2 cellular contexts compared by ENCODE assay signal in genomic region chr5:75660678-75661465, GRCh38.
TF ChIP-seq lines count a peak whose summit lies in the region.

No MANE protein-coding gene starts in this region.

TF ChIP-seq in IMR-90, 13 proteins besides CTCF, POLR2A, EP300 and RAD21:
- TF ChIP-seq CEBPB (IDR thresholded peaks at IDR 0.05; ENCODE audit: low read depth, low read length) = no peak
TF ChIP-seq in IMR-90: peak in this region for 0.

TF ChIP-seq in GM12878, 131 proteins besides CTCF, POLR2A, EP300 and RAD21:
- 0 out of 4 replicates have a peak, but pooled peaks of 1 of the 2 experiments have one; percentile 9 for TF ChIP-seq ETV6 (conservative IDR thresholded peaks at IDR 0.05 in 1 of 2, IDR thresholded peaks at IDR 0.05 in 1 of 2; ENCODE audit: borderline replicate concordance in 1 of 2, low read depth in 1 of 2)
- no peak for TF ChIP-seq NFXL1 (IDR thresholded peaks at IDR 0.05; ENCODE audit: borderline replicate concordance)
- 0 out of 4 replicates have a peak, but pooled peaks of 1 of the 2 experiments have one; percentile 36 for TF ChIP-seq CEBPB (IDR thresholded peaks at IDR 0.05; ENCODE audit: borderline replicate concordance in 1 of 2, low read depth in 2 of 2, low read length in 2 of 2)
- no peak for TF ChIP-seq TCF12 (IDR thresholded peaks at IDR 0.05; ENCODE audit: low read depth, low read length)
- TF ChIP-seq IKZF1 (conservative IDR thresholded peaks at IDR 0.05) = 0 out of 2 replicates have a peak, but pooled peaks have one; percentile 18
- TF ChIP-seq EED (IDR thresholded peaks at IDR 0.05; ENCODE audit: low read depth) = peak; percentile 71
- TF ChIP-seq, protein P1, sequence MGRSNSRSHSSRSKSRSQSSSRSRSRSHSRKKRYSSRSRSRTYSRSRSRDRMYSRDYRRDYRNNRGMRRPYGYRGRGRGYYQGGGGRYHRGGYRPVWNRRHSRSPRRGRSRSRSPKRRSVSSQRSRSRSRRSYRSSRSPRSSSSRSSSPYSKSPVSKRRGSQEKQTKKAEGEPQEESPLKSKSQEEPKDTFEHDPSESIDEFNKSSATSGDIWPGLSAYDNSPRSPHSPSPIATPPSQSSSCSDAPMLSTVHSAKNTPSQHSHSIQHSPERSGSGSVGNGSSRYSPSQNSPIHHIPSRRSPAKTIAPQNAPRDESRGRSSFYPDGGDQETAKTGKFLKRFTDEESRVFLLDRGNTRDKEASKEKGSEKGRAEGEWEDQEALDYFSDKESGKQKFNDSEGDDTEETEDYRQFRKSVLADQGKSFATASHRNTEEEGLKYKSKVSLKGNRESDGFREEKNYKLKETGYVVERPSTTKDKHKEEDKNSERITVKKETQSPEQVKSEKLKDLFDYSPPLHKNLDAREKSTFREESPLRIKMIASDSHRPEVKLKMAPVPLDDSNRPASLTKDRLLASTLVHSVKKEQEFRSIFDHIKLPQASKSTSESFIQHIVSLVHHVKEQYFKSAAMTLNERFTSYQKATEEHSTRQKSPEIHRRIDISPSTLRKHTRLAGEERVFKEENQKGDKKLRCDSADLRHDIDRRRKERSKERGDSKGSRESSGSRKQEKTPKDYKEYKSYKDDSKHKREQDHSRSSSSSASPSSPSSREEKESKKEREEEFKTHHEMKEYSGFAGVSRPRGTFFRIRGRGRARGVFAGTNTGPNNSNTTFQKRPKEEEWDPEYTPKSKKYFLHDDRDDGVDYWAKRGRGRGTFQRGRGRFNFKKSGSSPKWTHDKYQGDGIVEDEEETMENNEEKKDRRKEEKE (IDR thresholded peaks at IDR 0.05) = no peak
- TF ChIP-seq NFIC (IDR thresholded peaks at IDR 0.05; ENCODE audit: low read depth, low read length) = peak; percentile 31
- TF ChIP-seq HDGF (IDR thresholded peaks at IDR 0.05) = no peak
- TF ChIP-seq NRF1 (conservative IDR thresholded peaks at IDR 0.05; ENCODE audit: low read depth, low read length) = no peak
- no peak for TF ChIP-seq RBBP5 (conservative IDR thresholded peaks at IDR 0.05)
- TF ChIP-seq SPI1 (IDR thresholded peaks at IDR 0.05; ENCODE audit: borderline replicate concordance, insufficient read depth, low read depth, low read length) = peak; percentile 75
- TF ChIP-seq MLLT1 (IDR thresholded peaks at IDR 0.05) = no peak
- TF ChIP-seq EGR1 (IDR thresholded peaks at IDR 0.05; ENCODE audit: borderline replicate concordance in 1 of 2, low read depth in 2 of 2, low read length in 2 of 2) = peak in 1 of 2 experiments; percentile 9; a peak in 1 of 3 replicates
- no peak for TF ChIP-seq EZH2 (IDR thresholded peaks at IDR 0.05; ENCODE audit: borderline replicate concordance, control insufficient read depth, low read depth, low read length)
- TF ChIP-seq WRNIP1 (IDR thresholded peaks at IDR 0.05; ENCODE audit: borderline replicate concordance, low read depth, low read length) = no peak
- TF ChIP-seq POU2F2 (IDR thresholded peaks at IDR 0.05; ENCODE audit: borderline replicate concordance, low read depth, low read length) = no peak
- no peak for TF ChIP-seq BACH1 (IDR thresholded peaks at IDR 0.05; ENCODE audit: borderline replicate concordance)
- TF ChIP-seq, protein P2, sequence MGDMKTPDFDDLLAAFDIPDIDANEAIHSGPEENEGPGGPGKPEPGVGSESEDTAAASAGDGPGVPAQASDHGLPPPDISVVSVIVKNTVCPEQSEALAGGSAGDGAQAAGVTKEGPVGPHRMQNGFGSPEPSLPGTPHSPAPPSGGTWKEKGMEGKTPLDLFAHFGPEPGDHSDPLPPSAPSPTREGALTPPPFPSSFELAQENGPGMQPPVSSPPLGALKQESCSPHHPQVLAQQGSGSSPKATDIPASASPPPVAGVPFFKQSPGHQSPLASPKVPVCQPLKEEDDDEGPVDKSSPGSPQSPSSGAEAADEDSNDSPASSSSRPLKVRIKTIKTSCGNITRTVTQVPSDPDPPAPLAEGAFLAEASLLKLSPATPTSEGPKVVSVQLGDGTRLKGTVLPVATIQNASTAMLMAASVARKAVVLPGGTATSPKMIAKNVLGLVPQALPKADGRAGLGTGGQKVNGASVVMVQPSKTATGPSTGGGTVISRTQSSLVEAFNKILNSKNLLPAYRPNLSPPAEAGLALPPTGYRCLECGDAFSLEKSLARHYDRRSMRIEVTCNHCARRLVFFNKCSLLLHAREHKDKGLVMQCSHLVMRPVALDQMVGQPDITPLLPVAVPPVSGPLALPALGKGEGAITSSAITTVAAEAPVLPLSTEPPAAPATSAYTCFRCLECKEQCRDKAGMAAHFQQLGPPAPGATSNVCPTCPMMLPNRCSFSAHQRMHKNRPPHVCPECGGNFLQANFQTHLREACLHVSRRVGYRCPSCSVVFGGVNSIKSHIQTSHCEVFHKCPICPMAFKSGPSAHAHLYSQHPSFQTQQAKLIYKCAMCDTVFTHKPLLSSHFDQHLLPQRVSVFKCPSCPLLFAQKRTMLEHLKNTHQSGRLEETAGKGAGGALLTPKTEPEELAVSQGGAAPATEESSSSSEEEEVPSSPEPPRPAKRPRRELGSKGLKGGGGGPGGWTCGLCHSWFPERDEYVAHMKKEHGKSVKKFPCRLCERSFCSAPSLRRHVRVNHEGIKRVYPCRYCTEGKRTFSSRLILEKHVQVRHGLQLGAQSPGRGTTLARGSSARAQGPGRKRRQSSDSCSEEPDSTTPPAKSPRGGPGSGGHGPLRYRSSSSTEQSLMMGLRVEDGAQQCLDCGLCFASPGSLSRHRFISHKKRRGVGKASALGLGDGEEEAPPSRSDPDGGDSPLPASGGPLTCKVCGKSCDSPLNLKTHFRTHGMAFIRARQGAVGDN (IDR thresholded peaks at IDR 0.05) = no peak
- TF ChIP-seq RUNX3 (IDR thresholded peaks at IDR 0.05; ENCODE audit: low read length) = peak; percentile 16; the same call in 1 of the 2 replicates
- TF ChIP-seq CBX5 (IDR thresholded peaks at IDR 0.05; ENCODE audit: low read depth) = no peak
- peak in 1 of 2 experiments; percentile 11; a peak in 3 of 4 replicates for TF ChIP-seq IKZF2 (IDR thresholded peaks at IDR 0.05)
- peak; percentile 61 for TF ChIP-seq JUNB (IDR thresholded peaks at IDR 0.05)
- TF ChIP-seq ASH2L (IDR thresholded peaks at IDR 0.05; ENCODE audit: borderline replicate concordance, low read depth) = no peak
- peak; percentile 51; the same call in 1 of the 2 replicates for TF ChIP-seq IRF4 (IDR thresholded peaks at IDR 0.05; ENCODE audit: low read depth, low read length)
- TF ChIP-seq SMAD5 (IDR thresholded peaks at IDR 0.05; ENCODE audit: low read depth) = no peak
- TF ChIP-seq TCF3 (IDR thresholded peaks at IDR 0.05; ENCODE audit: borderline replicate concordance, insufficient read depth, low read depth, low read length) = 0 out of 2 replicates have a peak, but pooled peaks have one; percentile 20
- TF ChIP-seq ZZZ3 (IDR thresholded peaks at IDR 0.05; ENCODE audit: control insufficient read depth, insufficient read length, low read depth) = no peak
